In the genomic region with DNA sequence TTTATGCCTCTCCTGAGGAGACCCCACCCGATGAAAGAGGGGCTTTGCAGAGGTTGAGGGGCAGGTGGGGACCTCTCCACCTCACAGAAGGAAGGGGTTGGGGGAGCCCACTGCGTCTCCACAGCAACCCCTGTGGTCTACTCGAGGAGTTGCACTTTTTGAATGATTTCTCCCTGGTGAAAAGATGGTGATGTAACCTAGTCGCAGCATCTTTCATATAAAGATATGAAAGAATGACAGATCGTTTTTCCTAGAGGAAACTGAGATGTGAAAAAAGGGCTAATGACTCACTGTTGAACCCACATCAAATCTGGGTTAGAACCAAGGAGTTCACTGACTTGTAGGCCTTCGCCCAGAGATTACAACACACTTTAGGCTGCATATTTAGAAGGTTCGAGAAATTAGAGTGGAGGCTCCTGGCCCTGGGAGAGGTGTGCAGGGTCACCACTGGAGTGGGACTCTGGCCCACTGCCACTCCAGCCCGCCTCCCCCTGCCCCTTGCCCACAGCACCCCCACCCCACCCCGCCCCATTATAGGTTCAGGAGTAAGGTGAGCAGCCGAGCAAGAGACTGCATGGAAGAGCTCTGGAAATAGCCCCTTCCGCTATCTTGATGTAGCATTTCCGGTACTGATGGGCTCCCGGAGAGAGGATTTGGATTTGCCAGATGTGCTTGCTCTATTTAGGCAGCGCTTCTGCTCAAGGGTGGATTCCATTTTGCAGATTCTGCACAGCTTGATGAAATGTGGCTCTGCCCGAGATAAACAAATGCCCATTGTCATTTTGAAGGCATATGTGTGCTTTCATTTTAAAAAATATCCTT, we compare ENCODE assay signal across 9 cellular contexts. TPM values are rescaled to one million over a fixed set of nuclear protein-coding genes. Genes with fewer than 3 reads are reported as not detected.
DNase-seq lines count a peak whose midpoint lies in the region; ATAC-seq lines count a peak whose summit lies in the region.
"Had no signal": no experiment of that assay in that cellular context is flagged by ENCODE, and none has a peak within 500 bp of the region (broad histone marks: within the 10 kb centered on the region; RNA-seq: fewer than 3 reads in every experiment).

No MANE protein-coding gene starts in this region.

- H3K9me3 ChIP-seq in Karpas-422 (ENCODE audit: low read length) = no peaks in the 10 kb centered on the region

- intact Hi-C loops in activated T-helper 1 cell treated with anti-CD3 and anti-CD28 coated beads, Interleukin-12 subunit alpha, Interleukin-12 subunit beta, Interleukin-2, Interleukin-4 antibody, amounts not matched to agents 30 ng/mL and 10 ng/mL and 1 ng/mL, durations not matched to agents 14 hours and 24 hours and 36 hours (cut with micrococcal nuclease) = loop anchor here (1.0 kb wide), 1 partner anchor 25 kb away; no protein-coding TSS in a partner anchor
- intact Hi-C loops in left ventricle myocardium superior (cut with micrococcal nuclease) = no loop called here

- no peaks in the 10 kb centered on the region for H3K36me3 Mint-ChIP-seq in activated T-helper 1 cell treated with anti-CD3 and anti-CD28 coated beads, Interleukin-12 subunit alpha, Interleukin-12 subunit beta, Interleukin-2, Interleukin-4 antibody, amounts not matched to agents 30 ng/mL and 10 ng/mL and 1 ng/mL, durations not matched to agents 14 hours and 24 hours and 36 hours (ENCODE audit: low read depth)

- no peaks in the 10 kb centered on the region for H3K9me2 ChIP-seq in Karpas-422 (replicated peaks; ENCODE audit: insufficient read depth, low read length)

- no peaks in the 10 kb centered on the region for H3K27me3 ChIP-seq in Karpas-422 (ENCODE audit: low read length)

- ATAC-seq in GM21717 (IDR thresholded peaks at IDR 0.05; ENCODE audit: unreplicated experiment) (peak; percentile 71), left ventricle myocardium superior (peak; percentile 48)
- ATAC-seq in stimulated activated naive CD8-positive, alpha-beta T cell treated with anti-CD3 and anti-CD28 coated beads, Interleukin-15, Interleukin-2, amounts not matched to agents 100 U/mL and 50 U/mL, for 24 hours = peak; percentile 83

- no peak overlapping the region for H3K27ac ChIP-seq in Karpas-422 (ENCODE audit: low read length)
- H3K27ac ChIP-seq: VCaP had no signal

- H3K4me2 ChIP-seq in Karpas-422 (ENCODE audit: low read depth, low read length, poor library complexity, severe bottlenecking) = no peak overlapping the region

- H3K9ac ChIP-seq in Karpas-422 (ENCODE audit: low read length) = no peak overlapping the region

- H3K4me3 Mint-ChIP-seq in activated T-helper 1 cell treated with anti-CD3 and anti-CD28 coated beads, Interleukin-12 subunit alpha, Interleukin-12 subunit beta, Interleukin-2, Interleukin-4 antibody, amounts not matched to agents 30 ng/mL and 10 ng/mL and 1 ng/mL, durations not matched to agents 14 hours and 24 hours and 36 hours = peak overlapping the region; percentile 37

- no peak overlapping the region for H3K27ac Mint-ChIP-seq in activated T-helper 1 cell treated with anti-CD3 and anti-CD28 coated beads, Interleukin-12 subunit alpha, Interleukin-12 subunit beta, Interleukin-2, Interleukin-4 antibody, amounts not matched to agents 30 ng/mL and 10 ng/mL and 1 ng/mL, durations not matched to agents 14 hours and 24 hours and 36 hours

- no peaks in the 10 kb centered on the region for H3K36me3 ChIP-seq in Karpas-422 (ENCODE audit: insufficient read depth, low read length)

- H4K20me1 ChIP-seq in Karpas-422 (ENCODE audit: insufficient read depth, low read depth, low read length) = no peaks in the 10 kb centered on the region

- H3K4me1 Mint-ChIP-seq in activated T-helper 1 cell treated with anti-CD3 and anti-CD28 coated beads, Interleukin-12 subunit alpha, Interleukin-12 subunit beta, Interleukin-2, Interleukin-4 antibody, amounts not matched to agents 30 ng/mL and 10 ng/mL and 1 ng/mL, durations not matched to agents 14 hours and 24 hours and 36 hours (ENCODE audit: low read depth) = peaks cover 19% of the 10 kb centered on the region

- no peaks in the 10 kb centered on the region for H3K9me3 Mint-ChIP-seq in activated T-helper 1 cell treated with anti-CD3 and anti-CD28 coated beads, Interleukin-12 subunit alpha, Interleukin-12 subunit beta, Interleukin-2, Interleukin-4 antibody, amounts not matched to agents 30 ng/mL and 10 ng/mL and 1 ng/mL, durations not matched to agents 14 hours and 24 hours and 36 hours

- DNase-seq in GDM1 (lab: John Stamatoyannopoulos, UW) = peak; percentile 27
- peak; percentile 48 for DNase-seq in Karpas-422
- no peak for DNase-seq in activated T-helper 1 cell treated with anti-CD3 and anti-CD28 coated beads, Interleukin-12 subunit alpha, Interleukin-12 subunit beta, Interleukin-2, Interleukin-4 antibody, amounts not matched to agents 30 ng/mL and 10 ng/mL and 1 ng/mL, durations not matched to agents 14 hours and 24 hours and 36 hours (ENCODE audit: low spot score)
- DNase-seq in left ventricle myocardium superior = peak; percentile 41
- peak; percentile 26 for DNase-seq in stimulated activated naive CD8-positive, alpha-beta T cell treated with anti-CD3 and anti-CD28 coated beads, Interleukin-15, Interleukin-2, amounts not matched to agents 100 U/mL and 50 U/mL, for 24 hours
- no peak for DNase-seq in T1000 (lab: John Stamatoyannopoulos, UW)
- DNase-seq in islet precursor cell = no peak

- no peak overlapping the region for H2AFZ ChIP-seq in Karpas-422 (ENCODE audit: low read length)

- no peaks in the 10 kb centered on the region for H3K79me2 ChIP-seq in Karpas-422 (ENCODE audit: low read length)

- H3K4me1 ChIP-seq in Karpas-422 (ENCODE audit: low read length) = peaks cover 2% of the 10 kb centered on the region; the same call in 1 of the 2 replicates

- H3K27me3 Mint-ChIP-seq in activated T-helper 1 cell treated with anti-CD3 and anti-CD28 coated beads, Interleukin-12 subunit alpha, Interleukin-12 subunit beta, Interleukin-2, Interleukin-4 antibody, amounts not matched to agents 30 ng/mL and 10 ng/mL and 1 ng/mL, durations not matched to agents 14 hours and 24 hours and 36 hours (ENCODE audit: insufficient read depth) = peaks cover 50% of the 10 kb centered on the region

- H3K4me3 ChIP-seq in Karpas-422 (ENCODE audit: low read length) = no peak overlapping the region

RNA-seq across cellular contexts. Expression of a gene that starts 6.7 kb away (rescaled TPM):
- not detected in 2 replicates for total RNA-seq in Karpas-422 (2014; rRNA removed; shearing (Covaris generic); ENCODE audit: low replicate concordance)
- total RNA-seq in activated T-helper 1 cell treated with anti-CD3 and anti-CD28 coated beads, Interleukin-12 subunit alpha, Interleukin-12 subunit beta, Interleukin-2, Interleukin-4 antibody, amounts not matched to agents 30 ng/mL and 10 ng/mL and 1 ng/mL, durations not matched to agents 14 hours and 24 hours and 36 hours = 0.07 TPM in 1 of 2 replicates, not detected in the other
- 2.0 TPM for total RNA-seq in left ventricle myocardium superior

Comparison
In these comparisons a context has a peak if more than half of its experiments do, and no peak if none do; other contexts are left out.
1. DNase-seq: peak in GDM1 (single experiment), Karpas-422 (single experiment), left ventricle myocardium superior (single experiment) and stimulated activated naive CD8-positive, alpha-beta T cell treated with anti-CD3 and anti-CD28 coated beads, Interleukin-15, Interleukin-2, amounts not matched to agents 100 U/mL and 50 U/mL, for 24 hours (single experiment); none in activated T-helper 1 cell treated with anti-CD3 and anti-CD28 coated beads, Interleukin-12 subunit alpha, Interleukin-12 subunit beta, Interleukin-2, Interleukin-4 antibody, amounts not matched to agents 30 ng/mL and 10 ng/mL and 1 ng/mL, durations not matched to agents 14 hours and 24 hours and 36 hours (single experiment), T1000 (single experiment) and islet precursor cell (single experiment).
2. Peak in every context shown above with its lines, with median percentiles within 50 percentile points of each other: ATAC-seq.